ENCODE assay signal across 8 cellular contexts in the genomic region with DNA sequence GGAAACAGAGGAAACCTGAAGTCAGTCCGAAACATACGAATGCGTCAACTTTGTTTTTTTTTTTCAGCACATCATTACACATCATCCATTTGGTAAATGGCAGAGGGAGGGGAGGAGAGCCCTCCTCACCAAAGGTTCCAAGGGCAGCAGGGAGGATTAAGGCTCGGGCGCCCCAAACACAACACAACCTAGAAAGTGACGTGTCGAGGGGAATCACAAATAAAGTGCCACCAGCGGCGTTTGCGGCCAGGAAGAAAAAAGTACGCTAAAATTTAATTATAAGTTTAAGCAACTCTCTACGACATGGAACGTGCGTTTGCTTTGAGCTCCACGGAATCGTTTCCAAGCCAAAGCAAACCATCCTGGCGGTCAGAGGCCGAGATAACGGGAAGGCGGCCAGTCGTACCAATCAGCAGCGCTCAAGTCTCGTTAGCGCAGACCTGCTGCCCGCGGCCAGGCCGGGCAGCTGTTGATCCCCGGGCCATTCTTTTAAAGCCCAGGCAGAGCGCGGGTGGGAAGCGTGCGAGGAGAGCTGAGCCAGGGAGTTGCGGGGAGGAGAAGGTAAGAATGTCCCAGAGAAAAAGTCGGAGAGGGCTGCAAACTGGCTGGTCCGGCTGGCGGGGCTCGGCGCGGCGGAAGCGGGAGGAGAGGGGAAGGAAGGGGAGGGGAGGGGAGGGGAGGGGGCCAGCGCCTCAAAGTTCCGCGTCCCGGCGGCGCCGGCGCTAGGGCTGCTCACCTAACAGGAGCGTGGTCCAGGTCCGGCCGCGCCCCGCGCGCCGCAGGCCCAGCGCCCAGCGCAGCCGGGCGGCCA. TPM values are rescaled to one million over a fixed set of nuclear protein-coding genes. Genes with fewer than 3 reads are reported as not detected.
A peak's percentile ranks its signal among the peaks of the same experiment; 100 is the strongest.
DNase-seq lines count a peak whose midpoint lies in the region; ATAC-seq, FAIRE-seq and TF ChIP-seq lines count a peak whose summit lies in the region.

No MANE protein-coding gene starts in this region.

- H3K14ac ChIP-seq in IMR-90 (replicated peaks; ENCODE audit: low read depth, low read length) = 0 out of 2 replicates have a peak overlapping the region, but pooled peaks have one; percentile 5

- H3K9me3 ChIP-seq in IMR-90 (ENCODE audit: control insufficient read depth, insufficient read depth, low read length) (no peaks in the 10 kb centered on the region), astrocyte (ENCODE audit: insufficient read depth, low read depth, low read length) (no peaks in the 10 kb centered on the region), right cardiac atrium (ENCODE audit: control insufficient read depth, low read length) (no peaks in the 10 kb centered on the region), psoas muscle (no peaks in the 10 kb centered on the region)

- H3K9ac ChIP-seq in IMR-90 (ENCODE audit: low read depth, low read length) (peak overlapping the region; percentile 83), astrocyte (ENCODE audit: low read length) (peak overlapping the region; percentile 88)

- peaks cover 28% of the 10 kb centered on the region for H3K4me1 Mint-ChIP-seq in CD14-positive monocyte
- H3K4me1 Mint-ChIP-seq in astrocyte (ENCODE audit: low read depth, unreplicated experiment) = peaks cover 12% of the 10 kb centered on the region

- in situ Hi-C loops in IMR-90 (cut with MboI; ENCODE audit: low sequenced_read_pairs) = no loop called here

- no peak overlapping the region for H2AK5ac ChIP-seq in IMR-90 (ENCODE audit: low read depth, low read length)

- no peak overlapping the region for H4K5ac ChIP-seq in IMR-90 (ENCODE audit: low read depth, low read length)

- H3K9me3 Mint-ChIP-seq in CD14-positive monocyte (no peaks in the 10 kb centered on the region), astrocyte (ENCODE audit: unreplicated experiment) (no peaks in the 10 kb centered on the region)

- CTCF ChIA-PET in IMR-90 (lab: Yijun Ruan, JAX) = interaction anchor here (1.3 kb wide), 1 partner anchor 97 kb away, joined by 3 read pairs; no protein-coding TSS in a partner anchor

- H2AFZ ChIP-seq in IMR-90 (replicated peaks; ENCODE audit: low read length, poor library complexity) = peak overlapping the region; percentile 80
- peak overlapping the region; percentile 70 for H2AFZ ChIP-seq in astrocyte (ENCODE audit: low read depth, low read length)

- dilution Hi-C loops in IMR-90 (cut with HindIII; ENCODE audit: low sequenced_read_pairs, unreplicated experiment) = no loop called here

- H3K4me3 ChIP-seq in IMR-90 (ENCODE audit: insufficient read depth, low read depth, low read length) (peak overlapping the region; percentile 81), astrocyte (ENCODE audit: insufficient read depth, low read depth, low read length) (peak overlapping the region; percentile 77), right cardiac atrium (ENCODE audit: low read length) (peak overlapping the region; percentile 100), psoas muscle (peak overlapping the region; percentile 80)

- FAIRE-seq in astrocyte (lab: Jason Lieb, UNC) = no peak

- H3K4me2 ChIP-seq in IMR-90 (ENCODE audit: low read depth, low read length) (peak overlapping the region; percentile 93), astrocyte (ENCODE audit: low read length) (peak overlapping the region; percentile 92)

- H3K27me3 ChIP-seq in IMR-90 (ENCODE audit: control insufficient read depth, insufficient read depth, low read length) (no peaks in the 10 kb centered on the region), astrocyte (ENCODE audit: insufficient read depth, low read length) (no peaks in the 10 kb centered on the region), right cardiac atrium (ENCODE audit: control insufficient read depth, insufficient read depth) (no peaks in the 10 kb centered on the region), psoas muscle (ENCODE audit: insufficient read depth in 3 of 3, low read length in 2 of 3) (no peaks in the 10 kb centered on the region)

- peaks cover 50% of the 10 kb centered on the region for H3K79me2 ChIP-seq in astrocyte (ENCODE audit: insufficient read depth, low read length)

- H3K36me3 Mint-ChIP-seq in CD14-positive monocyte = no peaks in the 10 kb centered on the region
- no peaks in the 10 kb centered on the region for H3K36me3 Mint-ChIP-seq in astrocyte (ENCODE audit: low read depth, unreplicated experiment)

- H4K20me1 ChIP-seq in IMR-90 (ENCODE audit: insufficient read depth, low read length) = peaks cover 12% of the 10 kb centered on the region; the same call in 1 of the 2 replicates
- peaks cover 40% of the 10 kb centered on the region for H4K20me1 ChIP-seq in astrocyte (ENCODE audit: insufficient read depth, low read length)

- no peak for TF ChIP-seq RAD21 in IMR-90 (IDR thresholded peaks at IDR 0.05; ENCODE audit: low read length)

- peak overlapping the region; percentile 18 for H2AK9ac ChIP-seq in IMR-90 (replicated peaks; ENCODE audit: low read depth, low read length, poor library complexity)

- H3K4me1 ChIP-seq in IMR-90 (ENCODE audit: control insufficient read depth, insufficient read depth, low read length) (peaks cover 2% of the 10 kb centered on the region; the same call in 1 of the 2 replicates), astrocyte (ENCODE audit: insufficient read depth, low read length) (peaks cover 17% of the 10 kb centered on the region), right cardiac atrium (ENCODE audit: control insufficient read depth, insufficient read depth, low read length) (peaks cover 3% of the 10 kb centered on the region), psoas muscle (peaks cover 17% of the 10 kb centered on the region)

- ATAC-seq in GM19438 (IDR thresholded peaks at IDR 0.05; ENCODE audit: low read depth, unreplicated experiment) = peak; percentile 11
- ATAC-seq in IMR-90 (ENCODE audit: low read depth) = peak; percentile 7
- ATAC-seq in right cardiac atrium = peak; percentile 17 to 56
- peak in 3 of 4 donors; percentile 6 to 31 (median 30) for ATAC-seq in psoas muscle
- ATAC-seq in HG03520 (IDR thresholded peaks at IDR 0.05; ENCODE audit: unreplicated experiment) = no peak

- no peak overlapping the region for H2BK15ac ChIP-seq in IMR-90 (ENCODE audit: low read depth, low read length)

- H3K9me1 ChIP-seq in IMR-90 (ENCODE audit: insufficient read depth, low read length) = peaks cover 4% of the 10 kb centered on the region

- no peak for TF ChIP-seq CTCF in CD14-positive monocyte (IDR thresholded peaks at IDR 0.05)
- no peak for TF ChIP-seq CTCF in IMR-90 (conservative IDR thresholded peaks at IDR 0.05; ENCODE audit: low read depth, low read length)
- TF ChIP-seq CTCF in astrocyte (IDR thresholded peaks at IDR 0.05; ENCODE audit: insufficient read depth, low read depth, low read length) = no peak
- TF ChIP-seq CTCF in psoas muscle (IDR thresholded peaks at IDR 0.05) = no peak

- peak overlapping the region; percentile 4 for H2BK5ac ChIP-seq in IMR-90 (ENCODE audit: low read depth, low read length, poor library complexity, severe bottlenecking)

- H3K27me3 Mint-ChIP-seq in CD14-positive monocyte (ENCODE audit: low read depth in 3 of 3) (peaks cover 2 to 16% (median 8%) of the 10 kb centered on the region in 3 donors), astrocyte (ENCODE audit: low read depth, unreplicated experiment) (peaks cover 3% of the 10 kb centered on the region)

- intact Hi-C loops in CD14-positive monocyte (cut with micrococcal nuclease) = no loop called here
- intact Hi-C loops in IMR-90 (cut with micrococcal nuclease) = loop anchor here (1.0 to 10.0 kb wide), 6 partner anchors 99 to 942 kb away; no protein-coding TSS in a partner anchor
- intact Hi-C loops in right cardiac atrium (cut with DNase I) = loop anchor here in 1 of 4 donors (10.0 kb wide), 1 partner anchor 212 kb away; no protein-coding TSS in a partner anchor
- intact Hi-C loops in psoas muscle (cut with DNase I) = loop anchor here in 1 of 2 donors (10.0 kb wide), 1 partner anchor 212 kb away; no protein-coding TSS in a partner anchor

- no peak overlapping the region for H4K91ac ChIP-seq in IMR-90 (ENCODE audit: insufficient read depth, low read depth, low read length)

- peak overlapping the region; percentile 78 for H3K27ac ChIP-seq in IMR-90 (ENCODE audit: insufficient read depth, low read length)
- H3K27ac ChIP-seq in astrocyte (ENCODE audit: low read depth, low read length) = peak overlapping the region; percentile 78
- peak overlapping the region; percentile 74 for H3K27ac ChIP-seq in right cardiac atrium (ENCODE audit: low read length)
- H3K27ac ChIP-seq in psoas muscle = peak overlapping the region; percentile 73

- H3K4me3 Mint-ChIP-seq in CD14-positive monocyte (peak overlapping the region; percentile 97 to 100), astrocyte (ENCODE audit: unreplicated experiment) (peak overlapping the region; percentile 95)

- no peak overlapping the region for H3K4ac ChIP-seq in IMR-90 (ENCODE audit: low read depth, low read length)

- DNase-seq in CD14-positive monocyte (ENCODE audit: low spot score) = peak; percentile 49
- peak; percentile 53 for DNase-seq in IMR-90
- DNase-seq in SW480 (ENCODE audit: low spot score) = peak; percentile 76
- DNase-seq in astrocyte (ENCODE audit: low read depth) = peak; percentile 56
- peak; percentile 74 to 87 (median 87) for DNase-seq in right cardiac atrium
- peak; percentile 55 to 76 for DNase-seq in psoas muscle

- no peak overlapping the region for H4K8ac ChIP-seq in IMR-90 (ENCODE audit: low read depth in 2 of 2, low read length in 2 of 2)

- H3K56ac ChIP-seq in IMR-90 (ENCODE audit: extremely low read depth, insufficient read depth, low read length) = peak overlapping the region; percentile 37; the same call in 1 of the 2 replicates

- peak overlapping the region; percentile 34 to 94 (median 76) for H3K27ac Mint-ChIP-seq in CD14-positive monocyte
- peak overlapping the region; percentile 88 for H3K27ac Mint-ChIP-seq in astrocyte (ENCODE audit: unreplicated experiment)

- H2BK120ac ChIP-seq in IMR-90 (ENCODE audit: low read depth, low read length) = no peak overlapping the region

- POLR2A ChIA-PET in IMR-90 (lab: Charles Lee; ENCODE audit: unreplicated experiment) = interaction anchor here (1.0 kb wide), 1 partner anchor 213 kb away, joined by 8 read pairs; no protein-coding TSS in a partner anchor

- H3K36me3 ChIP-seq in IMR-90 (ENCODE audit: control insufficient read depth, insufficient read depth, low read length) (no peaks in the 10 kb centered on the region), astrocyte (ENCODE audit: insufficient read depth, low read length) (no peaks in the 10 kb centered on the region), psoas muscle (ENCODE audit: insufficient read depth in 1 of 2, low read depth in 1 of 2) (no peaks in the 10 kb centered on the region)

- 0% methylated on average over 8 of the region's 61 CpGs; no CpG with 5 or more reads in 1 of the 2 experiments for WGBS in IMR-90 (ENCODE audit: extremely low coverage in 2 of 2, insufficient read length in 1 of 2), 2 experiments
- under 1% methylated on average over 61 of the region's 61 CpGs for WGBS in right cardiac atrium
- WGBS in psoas muscle, 3 donors = 1 to 3% (median 1%) methylated on average over 42 to 61 of the region's 61 CpGs

- peaks cover 21 to 42% of the 10 kb centered on the region in 2 experiments for H3K79me1 ChIP-seq in IMR-90 (ENCODE audit: low read depth in 1 of 2, low read length in 2 of 2)

- peak overlapping the region; percentile 39; the same call in 1 of the 2 replicates for H3K23ac ChIP-seq in IMR-90 (ENCODE audit: low read depth, low read length)

- TF ChIP-seq POLR2A in IMR-90 (IDR thresholded peaks at IDR 0.05; ENCODE audit: low read depth, low read length) = no peak

- BruUV-seq in IMR-90 (replicated peaks; lab: Mats Ljungman, UMichigan) = no TSS peak

- H2BK20ac ChIP-seq in IMR-90 (ENCODE audit: low read depth, low read length) = no peak overlapping the region

- H3K18ac ChIP-seq in IMR-90 (ENCODE audit: low read depth, low read length) = no peak overlapping the region

RNA-seq across cellular contexts. Expression of a gene that starts 0.7 kb away (rescaled TPM):
- 1 to 10 TPM in 1 of 2 donors, under 1 TPM in 1; 0.81 to 3.9 TPM for polyA plus RNA-seq in CD14-positive monocyte
- total RNA-seq in IMR-90 (2012; rRNA removed) = 12.2 and 24.7 TPM in 2 replicates
- 8.8 and 12.1 TPM in 2 replicates for polyA plus RNA-seq in IMR-90 (2012; rRNA removed)
- 3.3 and 3.9 TPM in 2 replicates for polyA plus RNA-seq in IMR-90 (2012; cell fraction: cytosol; rRNA removed)
- polyA plus RNA-seq in IMR-90 (2012; cell fraction: nucleus; rRNA removed; ENCODE audit: low replicate concordance) = 2.3 and 13.9 TPM in 2 replicates
- total RNA-seq in astrocyte = 46.4 and 69.2 TPM in 2 replicates
- total RNA-seq in right cardiac atrium = 10 to 100 TPM; 30.3 to 36.6 (median 31.9) TPM
- 11.9 TPM for polyA plus RNA-seq in right cardiac atrium
- 1 to 10 TPM; 2.3 to 8.6 (median 5.0) TPM for total RNA-seq in psoas muscle
- 1 to 10 TPM; 2.4 to 4.6 (median 3.6) TPM for polyA plus RNA-seq in psoas muscle
